10 cellular contexts compared by ENCODE assay signal in genomic region chr20:45842169-45842812, GRCh38. TPM values are rescaled to one million over a fixed set of nuclear protein-coding genes. Genes with fewer than 3 reads are reported as not detected.
DNase-seq lines count a peak whose midpoint lies in the region; ATAC-seq and TF ChIP-seq lines count a peak whose summit lies in the region.
"Had no signal": no experiment of that assay in that cellular context is flagged by ENCODE, and none has a peak within 500 bp of the region (broad histone marks: within the 10 kb centered on the region; RNA-seq: fewer than 3 reads in every experiment).

No MANE protein-coding gene starts in this region.

- ATAC-seq in PC-3 (peak; percentile 26), HG02763 (IDR thresholded peaks at IDR 0.05; ENCODE audit: unreplicated experiment) (no peak), HG02623 (IDR thresholded peaks at IDR 0.05; ENCODE audit: unreplicated experiment) (no peak), left lobe of liver (no peak)

- TF ChIP-seq CTCF in MCF 10A (IDR thresholded peaks at IDR 0.05; ENCODE audit: unreplicated experiment) (no peak), mammary epithelial cell (conservative IDR thresholded peaks at IDR 0.05 in 1 of 2, IDR thresholded peaks at IDR 0.05 in 1 of 2; ENCODE audit: extremely low read depth in 1 of 2, insufficient read depth in 1 of 2, low read depth in 1 of 2, low read length in 2 of 2) (no peak), PC-3 (conservative IDR thresholded peaks at IDR 0.05; ENCODE audit: low read depth, low read length) (no peak)

- H4K20me1 ChIP-seq in mammary epithelial cell (ENCODE audit: insufficient read depth, low read length): no peaks in the 10 kb centered on the region
- no peaks in the 10 kb centered on the region for H4K20me1 ChIP-seq in PC-3 (ENCODE audit: low read length)

- H2AFZ ChIP-seq in mammary epithelial cell (ENCODE audit: low read depth, low read length): no peak overlapping the region
- no peak overlapping the region for H2AFZ ChIP-seq in PC-3 (ENCODE audit: low read length)

- H3K27me3 ChIP-seq in mammary epithelial cell (ENCODE audit: insufficient read depth, low read length) (no peaks in the 10 kb centered on the region), PC-3 (ENCODE audit: low read length) (no peaks in the 10 kb centered on the region), SJCRH30 (no peaks in the 10 kb centered on the region)

- intact Hi-C loops in MCF 10A (cut with micrococcal nuclease) (no loop called here), mammary epithelial cell (cut with micrococcal nuclease) (no loop called here), PC-3 (cut with micrococcal nuclease) (no loop called here)

- no peaks in the 10 kb centered on the region for H3F3A ChIP-seq in PC-3 (ENCODE audit: low read length, unreplicated experiment)

- H3K9me3 Mint-ChIP-seq in MCF 10A (ENCODE audit: unreplicated experiment): no peaks in the 10 kb centered on the region
- no peaks in the 10 kb centered on the region for H3K9me3 Mint-ChIP-seq in immature natural killer cell
- H3K9me3 Mint-ChIP-seq: activated naive CD4-positive, alpha-beta T cell treated with anti-CD3 and anti-CD28 coated beads, Interleukin-2, amount 50 U/mL, for 24 hours had no signal

- H3K4me1 Mint-ChIP-seq in MCF 10A (ENCODE audit: insufficient read depth, unreplicated experiment): no peaks in the 10 kb centered on the region
- peaks cover 12 to 14% of the 10 kb centered on the region in 2 donors for H3K4me1 Mint-ChIP-seq in immature natural killer cell
- H3K4me1 Mint-ChIP-seq: activated naive CD4-positive, alpha-beta T cell treated with anti-CD3 and anti-CD28 coated beads, Interleukin-2, amount 50 U/mL, for 24 hours had no signal

- H3K4me1 ChIP-seq in mammary epithelial cell (ENCODE audit: insufficient read depth, low read length) (no peaks in the 10 kb centered on the region), PC-3 (ENCODE audit: insufficient read depth, low read length) (no peaks in the 10 kb centered on the region), SJCRH30 (peaks cover under 1% of the 10 kb centered on the region; the same call in 1 of the 2 replicates)

- H3K79me2 ChIP-seq in mammary epithelial cell (ENCODE audit: insufficient read depth, low read length) (no peaks in the 10 kb centered on the region), PC-3 (ENCODE audit: low read length) (peaks cover 2% of the 10 kb centered on the region; the same call in 1 of the 2 replicates)

- H3K36me3 ChIP-seq in mammary epithelial cell (ENCODE audit: insufficient read depth, low read length) (peaks cover 10% of the 10 kb centered on the region), PC-3 (ENCODE audit: low read depth, low read length) (peaks cover 33% of the 10 kb centered on the region), SJCRH30 (peaks cover 8% of the 10 kb centered on the region)

- no peak overlapping the region for H3K27ac ChIP-seq in mammary epithelial cell (ENCODE audit: insufficient read depth, low read depth, low read length)
- no peak overlapping the region for H3K27ac ChIP-seq in PC-3 (ENCODE audit: low read length)
- H3K27ac ChIP-seq in SJCRH30: no peak overlapping the region

- in situ Hi-C loops in mammary epithelial cell (cut with MboI; ENCODE audit: low sequenced_read_pairs in 2 of 2): no loop called here

- DNase-seq in MCF 10A (ENCODE audit: unreplicated experiment) (no peak), mammary epithelial cell (no peak), PC-3 (no peak), immature natural killer cell (peak; percentile 11 to 14 (median 12)), SJCRH30 (no peak), left lobe of liver (ENCODE audit: low spot score) (no peak)
- DNase-seq: RPMI8226 had no signal

- H3K4me3 Mint-ChIP-seq in MCF 10A (ENCODE audit: unreplicated experiment) (no peak overlapping the region), immature natural killer cell (peak overlapping the region in 1 of 5 donors; percentile 19)
- H3K4me3 Mint-ChIP-seq: activated naive CD4-positive, alpha-beta T cell treated with anti-CD3 and anti-CD28 coated beads, Interleukin-2, amount 50 U/mL, for 24 hours had no signal

- H3K36me3 Mint-ChIP-seq in MCF 10A (ENCODE audit: insufficient read depth, unreplicated experiment): peaks cover 67% of the 10 kb centered on the region
- H3K36me3 Mint-ChIP-seq in immature natural killer cell: peaks cover 3 to 27% (median 7%) of the 10 kb centered on the region in 3 donors

- H3K4me2 ChIP-seq in mammary epithelial cell (ENCODE audit: insufficient read depth, low read depth, low read length) (no peak overlapping the region), PC-3 (ENCODE audit: low read length) (no peak overlapping the region)

- dilution Hi-C loops in mammary epithelial cell (cut with HindIII; ENCODE audit: low sequenced_read_pairs): no loop called here

- H3K9me3 ChIP-seq in mammary epithelial cell (replicated peaks; ENCODE audit: insufficient read depth, low read length): no peaks in the 10 kb centered on the region
- H3K9me3 ChIP-seq in PC-3 (ENCODE audit: low read length): no peaks in the 10 kb centered on the region
- H3K9me3 ChIP-seq in SJCRH30 (replicated peaks): no peaks in the 10 kb centered on the region

- H3K9me2 ChIP-seq in PC-3 (replicated peaks; ENCODE audit: low read length): no peaks in the 10 kb centered on the region

- 82% methylated on average over 5 of the region's 5 CpGs for WGBS in mammary epithelial cell (ENCODE audit: low coverage, missing lambda C conversion rate)

- BruUV-seq in MCF 10A (replicated peaks; lab: Mats Ljungman, UMichigan) (TSS peak; percentile 11), mammary epithelial cell (replicated peaks; lab: Mats Ljungman, UMichigan) (no TSS peak), PC-3 (replicated peaks; lab: Mats Ljungman, UMichigan) (TSS peak; percentile 20)

- no peak overlapping the region for H3K9ac ChIP-seq in mammary epithelial cell (ENCODE audit: insufficient read depth, low read length)
- H3K9ac ChIP-seq in PC-3 (ENCODE audit: low read length): no peak overlapping the region

- H3K4me3 ChIP-seq in mammary epithelial cell (replicated peaks in 1 of 3; ENCODE audit: insufficient read depth in 1 of 3, low read depth in 2 of 3, low read length in 3 of 3): no peak overlapping the region
- H3K4me3 ChIP-seq in PC-3 (ENCODE audit: low read length): no peak overlapping the region
- H3K4me3 ChIP-seq in SJCRH30: no peak overlapping the region

- H3K27me3 Mint-ChIP-seq in MCF 10A (ENCODE audit: insufficient read depth, unreplicated experiment): no peaks in the 10 kb centered on the region
- no peaks in the 10 kb centered on the region for H3K27me3 Mint-ChIP-seq in immature natural killer cell (ENCODE audit: low read depth in 3 of 3)
- H3K27me3 Mint-ChIP-seq: activated naive CD4-positive, alpha-beta T cell treated with anti-CD3 and anti-CD28 coated beads, Interleukin-2, amount 50 U/mL, for 24 hours had no signal

- H3K27ac Mint-ChIP-seq in MCF 10A (ENCODE audit: low read depth, unreplicated experiment) (peak overlapping the region; percentile 31), immature natural killer cell (peak overlapping the region; percentile 13 to 86 (median 68))
- H3K27ac Mint-ChIP-seq: activated naive CD4-positive, alpha-beta T cell treated with anti-CD3 and anti-CD28 coated beads, Interleukin-2, amount 50 U/mL, for 24 hours had no signal

- CTCF ChIA-PET in MCF 10A (lab: Yijun Ruan, JAX): interaction anchor here (0.7 to 2.0 kb wide), 3 partner anchors 14 to 405 kb away, joined by 3 to 6 read pairs (median 3); partner anchors contain the start of gene ACOT8
- CTCF ChIA-PET in mammary epithelial cell (lab: Charles Lee; ENCODE audit: low non-redundant PET): no interaction called here
- CTCF ChIA-PET in PC-3 (lab: Charles Lee): no interaction called here

- POLR2A ChIA-PET in MCF 10A (lab: Yijun Ruan, JAX) (interaction anchor here (0.9 to 1.6 kb wide), 7 partner anchors 7 to 246 kb away, joined by 3 to 8 read pairs (median 4); partner anchors contain the start of genes ACOT8, SNX21, ZSWIM1 and ZSWIM3), PC-3 (lab: Charles Lee; ENCODE audit: unreplicated experiment) (interaction anchor here (0.9 kb wide), 1 partner anchor 25 kb away, joined by 5 read pairs; no protein-coding TSS in a partner anchor)

RNA-seq across cellular contexts. Expression of gene SNX21, which starts 8.7 kb away (rescaled TPM):
- total RNA-seq in MCF 10A (2022): 8.5 and 13.9 TPM in 2 replicates
- total RNA-seq in mammary epithelial cell: 10 to 100 TPM; 14.1 to 34.5 TPM
- polyA plus RNA-seq in mammary epithelial cell: 9.5 TPM
- polyA minus RNA-seq in mammary epithelial cell: 3.6 TPM
- 90.1 and 108 TPM in 2 replicates for total RNA-seq in PC-3 (2014; rRNA removed)
- polyA plus RNA-seq in immature natural killer cell: 1 to 10 TPM; 1.6 to 2.5 (median 2.2) TPM
- 17.1 and 18.3 TPM in 2 replicates for total RNA-seq in SJCRH30 (2014; rRNA removed; shearing (Covaris generic))
- total RNA-seq in left lobe of liver: 7.9 TPM

RNA-seq across cellular contexts. Expression of gene ACOT8, which starts 14.9 kb away (rescaled TPM):
- total RNA-seq in MCF 10A (2022) (19.5 and 20.1 TPM in 2 replicates), mammary epithelial cell (10 to 100 TPM; 22.3 to 34.0 TPM), PC-3 (2014; rRNA removed) (57.4 and 58.8 TPM in 2 replicates), left lobe of liver (17.5 TPM)
- polyA plus RNA-seq in mammary epithelial cell (38.5 TPM), immature natural killer cell (10 to 100 TPM; 46.9 to 83.7 (median 50.2) TPM)
- polyA minus RNA-seq in mammary epithelial cell: 18.4 TPM
- total RNA-seq in SJCRH30 (2014; rRNA removed; shearing (Covaris generic)): 31.0 and 41.0 TPM in 2 replicates

RNA-seq across cellular contexts. Expression of gene ZSWIM3, which starts 15.1 kb away (rescaled TPM):
- total RNA-seq in MCF 10A (2022): 1.4 and 2.4 TPM in 2 replicates
- total RNA-seq in mammary epithelial cell: 1 to 10 TPM; 1.9 to 5.8 TPM
- polyA plus RNA-seq in mammary epithelial cell: 3.1 TPM
- polyA minus RNA-seq in mammary epithelial cell: 2.3 TPM
- total RNA-seq in PC-3 (2014; rRNA removed): 2.1 and 4.2 TPM in 2 replicates
- polyA plus RNA-seq in immature natural killer cell: 1 to 10 TPM in 2 of 3 donors, not detected in 1; 1.2 to 3.1 TPM
- 6.2 TPM in 2 replicates for total RNA-seq in SJCRH30 (2014; rRNA removed; shearing (Covaris generic))
- total RNA-seq in left lobe of liver: 1.6 TPM

RNA-seq across cellular contexts. Expression of gene TNNC2, which starts 15.2 kb away (rescaled TPM):
- total RNA-seq in MCF 10A (2022) (0.79 TPM in 1 of 2 replicates, not detected in the other), mammary epithelial cell (not detected), PC-3 (2014; rRNA removed) (not detected in 2 replicates), left lobe of liver (not detected)
- polyA plus RNA-seq in mammary epithelial cell (0.18 TPM), immature natural killer cell (under 1 TPM in 1 of 3 donors, not detected in 2; 0.77 TPM)
- polyA minus RNA-seq in mammary epithelial cell: not detected
- 0.73 and 0.75 TPM in 2 replicates for total RNA-seq in SJCRH30 (2014; rRNA removed; shearing (Covaris generic))

RNA-seq across cellular contexts. Expression of gene UBE2C, which starts 29.8 kb away (rescaled TPM):
- total RNA-seq in MCF 10A (2022) (98.4 and 107 TPM in 2 replicates), mammary epithelial cell (10 to 100 TPM in 1 of 2 donors, 1 to 10 TPM in 1; 1.0 to 80.5 TPM), PC-3 (2014; rRNA removed) (251 and 304 TPM in 2 replicates), left lobe of liver (0.96 TPM)
- polyA plus RNA-seq in mammary epithelial cell (148 TPM), immature natural killer cell (1 to 10 TPM in 2 of 3 donors, not detected in 1; 1.9 to 2.0 TPM)
- 56.8 TPM for polyA minus RNA-seq in mammary epithelial cell
- 612 and 615 TPM in 2 replicates for total RNA-seq in SJCRH30 (2014; rRNA removed; shearing (Covaris generic))

Comparison
In these comparisons a context has a peak if more than half of its experiments do, and no peak if none do; other contexts are left out.
1. DNase-seq: peak in immature natural killer cell (3 of 3); none in MCF 10A (single experiment), mammary epithelial cell (single experiment), PC-3 (single experiment), SJCRH30 (0 of 2) and left lobe of liver (single experiment).